Comparison of ENCODE assay signal across 2 cellular contexts in genomic region chr12:18813753-18814152, GRCh38.
TF ChIP-seq lines count a peak whose summit lies in the region.

No MANE protein-coding gene starts in this region.

TF ChIP-seq in GM23338, 12 proteins besides CTCF, POLR2A, EP300 and RAD21:
- TF ChIP-seq JUNB (IDR thresholded peaks at IDR 0.05; ENCODE audit: unreplicated experiment) (no peak), POLR2AphosphoS5 (IDR thresholded peaks at IDR 0.05; ENCODE audit: low read depth) (no peak), REST (IDR thresholded peaks at IDR 0.05; ENCODE audit: unreplicated experiment) (no peak), ZNF331 (CRISPR knock-in tag; IDR thresholded peaks at IDR 0.05; ENCODE audit: low read depth) (no peak), NANOG (IDR thresholded peaks at IDR 0.05; ENCODE audit: borderline replicate concordance) (no peak)

TF ChIP-seq in H1, 55 proteins besides CTCF, POLR2A, EP300 and RAD21:
- TF ChIP-seq PHF8 (conservative IDR thresholded peaks at IDR 0.05; ENCODE audit: low read depth, low read length) (no peak), CHD1 (IDR thresholded peaks at IDR 0.05; ENCODE audit: low read depth, low read length) (no peak), KDM1A (IDR thresholded peaks at IDR 0.05; ENCODE audit: borderline replicate concordance, low read length) (no peak)
